In genomic region chr3:58249358-58250092, GRCh38 we compare ENCODE assay signal across 15 cellular contexts. TPM values are rescaled to one million over a fixed set of nuclear protein-coding genes. Genes with fewer than 3 reads are reported as not detected.
A peak's percentile ranks its signal among the peaks of the same experiment; 100 is the strongest.
DNase-seq lines count a peak whose midpoint lies in the region; ATAC-seq and TF ChIP-seq lines count a peak whose summit lies in the region.
"Had no signal": no experiment of that assay in that cellular context is flagged by ENCODE, and none has a peak within 500 bp of the region (broad histone marks: within the 10 kb centered on the region; RNA-seq: fewer than 3 reads in every experiment).

No MANE protein-coding gene starts in this region.

- BruUV-seq in PC-9 (replicated peaks; lab: Mats Ljungman, UMichigan) = no TSS peak

- no peaks in the 10 kb centered on the region for H3K79me2 ChIP-seq in PC-9 (ENCODE audit: low read depth)

- DNase-seq in GM03348 (ENCODE audit: low spot score) (peak; percentile 11), PC-9 (no peak), fibroblast of mammary gland (ENCODE audit: low read depth) (peak; percentile 18), NCI-H510A treated with DMSO at 0.1 percent for 48 hours (lab: John Stamatoyannopoulos, UW) (no peak), left ventricle myocardium inferior (no peak)
- DNase-seq in activated CD4-positive, alpha-beta T cell treated with anti-CD3 and anti-CD28 coated beads for 48 hours = no peak
- DNase-seq: activated CD8-positive, alpha-beta memory T cell treated with anti-CD3 and anti-CD28 coated beads, Interleukin-2, amount 50 U/mL, for 4 hours; cortex of kidney; lower lobe of right lung; NCI-H1436; stimulated activated CD4-positive, alpha-beta T cell treated with anti-CD3 and anti-CD28 coated beads, Interleukin-2, amount 100 ng/mL, for 24 hours had no signal

- H3K27me3 ChIP-seq in PC-9 (ENCODE audit: insufficient read depth, low read depth) (no peaks in the 10 kb centered on the region), neuron (ENCODE audit: insufficient read depth, low read length) (no peaks in the 10 kb centered on the region), left ventricle myocardium inferior (ENCODE audit: low read depth) (no peaks in the 10 kb centered on the region)
- H3K27me3 ChIP-seq: vagina had no signal

- intact Hi-C loops in PC-9 (cut with micrococcal nuclease; ENCODE audit: unreplicated experiment) = no loop called here
- intact Hi-C loops in left ventricle myocardium inferior (cut with micrococcal nuclease) = no loop called here

- 0 out of 2 replicates have a peak, but pooled peaks cover 10% of the 10 kb centered on the region for H3K4me1 ChIP-seq in PC-9 (replicated peaks; ENCODE audit: insufficient read depth)
- H3K4me1 ChIP-seq in neuron (ENCODE audit: insufficient read depth, low read length) = peaks cover 17% of the 10 kb centered on the region
- H3K4me1 ChIP-seq in left ventricle myocardium inferior = peaks cover 32% of the 10 kb centered on the region
- H3K4me1 ChIP-seq: lower lobe of right lung had no signal

- no peak for ATAC-seq in HG03095 (IDR thresholded peaks at IDR 0.05; ENCODE audit: unreplicated experiment)

- 0 out of 2 replicates have a peak, but pooled peaks cover 3% of the 10 kb centered on the region for H3F3A ChIP-seq in PC-9 (ENCODE audit: insufficient read depth, low read depth)

- H2AFZ ChIP-seq in PC-9 (no peak overlapping the region), neuron (ENCODE audit: low read depth, low read length) (peak overlapping the region; percentile 8)

- POLR2A ChIA-PET in PC-9 (lab: Charles Lee; ENCODE audit: unreplicated experiment) = no interaction called here

- no peaks in the 10 kb centered on the region for H3K9me2 ChIP-seq in PC-9 (ENCODE audit: insufficient read depth)

- no peaks in the 10 kb centered on the region for H4K20me1 ChIP-seq in PC-9 (ENCODE audit: insufficient read depth)

- no peaks in the 10 kb centered on the region for H3K9me3 ChIP-seq in PC-9 (ENCODE audit: insufficient read depth, low read depth)
- no peaks in the 10 kb centered on the region for H3K9me3 ChIP-seq in neuron (ENCODE audit: low read length)
- H3K9me3 ChIP-seq in left ventricle myocardium inferior (replicated peaks) = no peaks in the 10 kb centered on the region
- H3K9me3 ChIP-seq: lower lobe of right lung, vagina had no signal

- H3K27ac ChIP-seq in PC-9 (no peak overlapping the region), left ventricle myocardium inferior (replicated peaks) (no peak overlapping the region)
- H3K27ac ChIP-seq: lower lobe of right lung, vagina had no signal

- H3K4me2 ChIP-seq in PC-9 = 0 out of 2 replicates have a peak overlapping the region, but pooled peaks have one; percentile 21

- TF ChIP-seq CTCF in PC-9 (conservative IDR thresholded peaks at IDR 0.05) (no peak), fibroblast of mammary gland (conservative IDR thresholded peaks at IDR 0.05; ENCODE audit: control insufficient read depth, insufficient read depth, low read depth, low read length) (peak; percentile 35), left ventricle myocardium inferior (IDR thresholded peaks at IDR 0.05; ENCODE audit: borderline replicate concordance) (no peak)

- H3K4me3 ChIP-seq in PC-9 = no peak overlapping the region
- no peak overlapping the region for H3K4me3 ChIP-seq in fibroblast of mammary gland (ENCODE audit: control insufficient read depth, low read depth, low read length)
- no peak overlapping the region for H3K4me3 ChIP-seq in neuron (ENCODE audit: low read length)
- no peak overlapping the region for H3K4me3 ChIP-seq in left ventricle myocardium inferior
- H3K4me3 ChIP-seq: lower lobe of right lung, vagina had no signal

- H3K36me3 ChIP-seq in PC-9 (ENCODE audit: low read depth) = no peaks in the 10 kb centered on the region
- no peaks in the 10 kb centered on the region for H3K36me3 ChIP-seq in neuron (ENCODE audit: insufficient read depth, low read length)
- H3K36me3 ChIP-seq in left ventricle myocardium inferior = no peaks in the 10 kb centered on the region
- H3K36me3 ChIP-seq: lower lobe of right lung, vagina had no signal

- CTCF ChIA-PET in PC-9 (lab: Charles Lee) = no interaction called here

RNA-seq across cellular contexts. Expression of gene ABHD6, which starts 11.9 kb away (rescaled TPM):
- total RNA-seq in PC-9 (2021) (6.5 and 6.7 TPM in 2 replicates), left ventricle myocardium inferior (7.2 TPM)

RNA-seq across cellular contexts. Expression of gene DNASE1L3, which starts 38.8 kb away (rescaled TPM):
- total RNA-seq in PC-9 (2021) (not detected in 2 replicates), left ventricle myocardium inferior (4.5 TPM)
- total RNA-seq: Daoy had no signal

RNA-seq across cellular contexts. Expression of gene RPP14, which starts 56.5 kb away (rescaled TPM):
- total RNA-seq in PC-9 (2021) = 13.2 and 13.8 TPM in 2 replicates
- total RNA-seq in left ventricle myocardium inferior = 22.7 TPM

RNA-seq across cellular contexts. Expression of gene HTD2, which starts 56.8 kb away (rescaled TPM):
- total RNA-seq in PC-9 (2021) (6.2 and 7.4 TPM in 2 replicates), left ventricle myocardium inferior (13.0 TPM)

Comparison
In these comparisons a context has a peak if more than half of its experiments do, and no peak if none do; other contexts are left out.
1. DNase-seq: peak in GM03348 (single experiment) and fibroblast of mammary gland (single experiment); none in PC-9 (0 of 2), NCI-H510A treated with DMSO at 0.1 percent for 48 hours (single experiment), activated CD4-positive, alpha-beta T cell treated with anti-CD3 and anti-CD28 coated beads for 48 hours (single experiment) and left ventricle myocardium inferior (single experiment).